In genomic region chrX:53312946-53313745, GRCh38 we compare ENCODE assay signal across 8 cellular contexts. TPM values are rescaled to one million over a fixed set of nuclear protein-coding genes. Genes with fewer than 3 reads are reported as not detected.
DNase-seq lines count a peak whose midpoint lies in the region; ATAC-seq and TF ChIP-seq lines count a peak whose summit lies in the region.

No MANE protein-coding gene starts in this region.

- no peak overlapping the region for H3K27ac Mint-ChIP-seq in activated B cell treated with CpG ODN at 0.5 μM for 24 hours

- intact Hi-C loops in activated B cell treated with CpG ODN at 0.5 μM for 24 hours (cut with micrococcal nuclease): loop anchor here (1.0 to 10.0 kb wide), 3 partner anchors 123 to 238 kb away; no protein-coding TSS in a partner anchor

- DNase-seq in AG09319 (ENCODE audit: extremely low read depth, low read depth) (peak; percentile 12), NCI-H1694 (lab: John Stamatoyannopoulos, UW) (peak; percentile 46), activated B cell treated with CpG ODN at 0.5 μM for 24 hours (peak; percentile 23), cerebellar cortex (ENCODE audit: low spot score) (peak; percentile 75), kidney tubule cell (ENCODE audit: low spot score) (peak; percentile 61)
- DNase-seq in stimulated activated CD4-positive, alpha-beta T cell treated with anti-CD3 and anti-CD28 coated beads, Interleukin-4, amount 100 ng/mL, for 4 hours: peak; percentile 33 to 51

- H3K4me1 Mint-ChIP-seq in activated B cell treated with CpG ODN at 0.5 μM for 24 hours: peaks cover 11% of the 10 kb centered on the region

- ATAC-seq in GM18511 (IDR thresholded peaks at IDR 0.05; ENCODE audit: unreplicated experiment) (peak; percentile 65), activated B cell treated with CpG ODN at 0.5 μM for 24 hours (ENCODE audit: low read depth) (peak; percentile 75), HG03175 (IDR thresholded peaks at IDR 0.05; ENCODE audit: unreplicated experiment) (no peak)

- no peaks in the 10 kb centered on the region for H3K9me3 Mint-ChIP-seq in activated B cell treated with CpG ODN at 0.5 μM for 24 hours

- CTCF ChIA-PET in activated B cell treated with CpG ODN at 0.5 μM for 24 hours (lab: Charles Lee): interaction anchor here (0.7 to 2.0 kb wide), 10 partner anchors 13 to 1848 kb away, joined by 3 to 24 read pairs (median 3); no protein-coding TSS in a partner anchor

- H3K27me3 Mint-ChIP-seq in activated B cell treated with CpG ODN at 0.5 μM for 24 hours: peaks cover 4% of the 10 kb centered on the region

- TF ChIP-seq CTCF in AG09319 (IDR thresholded peaks at IDR 0.05; ENCODE audit: low read depth, low read length): peak; percentile 83
- TF ChIP-seq CTCF in activated B cell treated with CpG ODN at 0.5 μM for 24 hours (IDR thresholded peaks at IDR 0.05): no peak

- POLR2A ChIA-PET in activated B cell treated with CpG ODN at 0.5 μM for 24 hours (lab: Charles Lee): interaction anchor here (0.5 to 1.0 kb wide), 6 partner anchors 88 to 1028 kb away, joined by 3 to 5 read pairs (median 4); no protein-coding TSS in a partner anchor

- peak overlapping the region; percentile 19 for H3K4me3 Mint-ChIP-seq in activated B cell treated with CpG ODN at 0.5 μM for 24 hours

- no peaks in the 10 kb centered on the region for H3K36me3 Mint-ChIP-seq in activated B cell treated with CpG ODN at 0.5 μM for 24 hours (ENCODE audit: low read depth)

RNA-seq across cellular contexts. Expression of gene IQSEC2, which starts 31.8 kb away (rescaled TPM):
- total RNA-seq in activated B cell treated with CpG ODN at 0.5 μM for 24 hours: 0.24 and 0.53 TPM in 2 replicates

Comparison
In these comparisons a context has a peak if more than half of its experiments do, and no peak if none do; other contexts are left out.
1. DNase-seq: peak in every context shown above with its lines; median percentile 75 in cerebellar cortex; 61 in kidney tubule cell; 46 in NCI-H1694; 42 in stimulated activated CD4-positive, alpha-beta T cell treated with anti-CD3 and anti-CD28 coated beads, Interleukin-4, amount 100 ng/mL, for 4 hours; 23 in activated B cell treated with CpG ODN at 0.5 μM for 24 hours; 12 in AG09319.